ENCODE assay signal across 3 cellular contexts in genomic region chr21:46579394-46579793, GRCh38. TPM values are rescaled to one million over a fixed set of nuclear protein-coding genes. Genes with fewer than 3 reads are reported as not detected.
"Had no signal": no experiment of that assay in that cellular context is flagged by ENCODE, and none has a peak within 500 bp of the region (broad histone marks: within the 10 kb centered on the region; RNA-seq: fewer than 3 reads in every experiment).

No MANE protein-coding gene starts in this region.

RNA-seq across cellular contexts. Expression of gene S100B, which starts 25.5 kb away (rescaled TPM):
- total RNA-seq: GM23248, H4, HFFc6 had no signal
- polyA plus RNA-seq: GM23248 had no signal
